In genomic region chr13:29756506-29756905, GRCh38 we compare ENCODE assay signal across 24 cellular contexts.
"Had no signal": no experiment of that assay in that cellular context is flagged by ENCODE, and none has a peak within 500 bp of the region (broad histone marks: within the 10 kb centered on the region; RNA-seq: fewer than 3 reads in every experiment).

No MANE protein-coding gene starts in this region.

- H3K27me3 ChIP-seq: cardiac muscle cell, foreskin keratinocyte, neutrophil, pancreas, suprapubic skin, transverse colon, uterus had no signal

- H3K27me3 Mint-ChIP-seq: activated B cell treated with CpG ODN at 0.5 μM for 24 hours; activated T-cell treated with anti-CD3 and anti-CD28 coated beads, Interleukin-2, amount 50 U/mL, for 24 hours; stimulated activated naive CD8-positive, alpha-beta T cell treated with anti-CD3 and anti-CD28 coated beads, Interleukin-15, amount 100 ng/mL, for 72 hours had no signal

- H3K4me1 ChIP-seq: foreskin keratinocyte, pancreas, suprapubic skin, transverse colon, uterus had no signal

- ATAC-seq: activated CD8-positive, alpha-beta T cell treated with anti-CD3 and anti-CD28 coated beads, Interleukin-2, amount 10 ng/mL, durations not matched to agents 7 days and 5 days; activated naive CD8-positive, alpha-beta T cell treated with anti-CD3 and anti-CD28 coated beads, Interleukin-2, amount 50 U/mL, for 24 hours; foreskin keratinocyte; left colon; natural killer cell treated with Interleukin-12 subunit alpha and Interleukin-12 subunit beta and Interleukin-15 and Interleukin-18, amount 100 ng/mL, for 72 hours; pancreas; sciatic nerve; stimulated activated naive CD8-positive, alpha-beta T cell treated with anti-CD3 and anti-CD28 coated beads, Interleukin-15, amount 100 ng/mL, for 72 hours had no signal

- H3K4me3 ChIP-seq: cardiac muscle cell, lung, pancreas, smooth muscle cell, suprapubic skin, transverse colon, uterus had no signal

- H3K27ac ChIP-seq: cardiac muscle cell, foreskin keratinocyte, neutrophil, pancreas, suprapubic skin, transverse colon, uterus had no signal

- H3K4me3 Mint-ChIP-seq: activated B cell treated with CpG ODN at 0.5 μM for 24 hours; activated CD8-positive, alpha-beta T cell treated with anti-CD3 and anti-CD28 coated beads, Interleukin-2, amount 10 ng/mL, durations not matched to agents 7 days and 5 days; activated naive CD4-positive, alpha-beta T cell treated with anti-CD3 and anti-CD28 coated beads for 36 hours; activated naive CD8-positive, alpha-beta T cell treated with anti-CD3 and anti-CD28 coated beads, Interleukin-2, amount 50 U/mL, for 24 hours; activated T-cell treated with anti-CD3 and anti-CD28 coated beads, Interleukin-2, amount 50 U/mL, for 24 hours; natural killer cell treated with Interleukin-12 subunit alpha and Interleukin-12 subunit beta and Interleukin-15 and Interleukin-18, amount 100 ng/mL, for 72 hours; stimulated activated naive CD8-positive, alpha-beta T cell treated with anti-CD3 and anti-CD28 coated beads, Interleukin-15, amount 100 ng/mL, for 72 hours had no signal

- DNase-seq: activated B cell treated with CpG ODN at 0.5 μM for 24 hours; activated CD4-positive, alpha-beta T cell treated with anti-CD3 and anti-CD28 coated beads for 4 hours; activated CD8-positive, alpha-beta T cell treated with anti-CD3 and anti-CD28 coated beads, Interleukin-2, amount 10 ng/mL, durations not matched to agents 7 days and 5 days; activated naive CD4-positive, alpha-beta T cell treated with anti-CD3 and anti-CD28 coated beads for 36 hours; activated naive CD8-positive, alpha-beta T cell treated with anti-CD3 and anti-CD28 coated beads, Interleukin-2, amount 50 U/mL, for 24 hours; activated T-cell treated with anti-CD3 and anti-CD28 coated beads, Interleukin-2, amount 50 U/mL, for 24 hours; aorta; foreskin keratinocyte; glutamatergic neuron; hypothalamus; islet precursor cell; left colon; pancreas; stimulated activated CD4-positive, alpha-beta T cell treated with anti-CD3 and anti-CD28 coated beads, Interleukin-4, amount 100 ng/mL, for 1 hour; stimulated activated naive CD8-positive, alpha-beta T cell treated with anti-CD3 and anti-CD28 coated beads, Interleukin-15, amount 100 ng/mL, for 72 hours; transverse colon; uterus had no signal

- H3K36me3 ChIP-seq: cardiac muscle cell, neutrophil, pancreas, suprapubic skin, transverse colon, uterus had no signal

- H3K27ac Mint-ChIP-seq: activated B cell treated with CpG ODN at 0.5 μM for 24 hours; activated CD8-positive, alpha-beta T cell treated with anti-CD3 and anti-CD28 coated beads, Interleukin-2, amount 10 ng/mL, durations not matched to agents 7 days and 5 days; activated naive CD4-positive, alpha-beta T cell treated with anti-CD3 and anti-CD28 coated beads for 36 hours; activated naive CD8-positive, alpha-beta T cell treated with anti-CD3 and anti-CD28 coated beads, Interleukin-2, amount 50 U/mL, for 24 hours; activated T-cell treated with anti-CD3 and anti-CD28 coated beads, Interleukin-2, amount 50 U/mL, for 24 hours; natural killer cell treated with Interleukin-12 subunit alpha and Interleukin-12 subunit beta and Interleukin-15 and Interleukin-18, amount 100 ng/mL, for 72 hours; stimulated activated naive CD8-positive, alpha-beta T cell treated with anti-CD3 and anti-CD28 coated beads, Interleukin-15, amount 100 ng/mL, for 72 hours had no signal

- H3K36me3 Mint-ChIP-seq: natural killer cell treated with Interleukin-12 subunit alpha and Interleukin-12 subunit beta and Interleukin-15 and Interleukin-18, amount 100 ng/mL, for 72 hours had no signal

- H3K9me3 ChIP-seq: neutrophil, pancreas, suprapubic skin, uterus had no signal
